32 cellular contexts compared by ENCODE assay signal in genomic region chr5:932151-932627, GRCh38. TPM values are rescaled to one million over a fixed set of nuclear protein-coding genes. Genes with fewer than 3 reads are reported as not detected.
DNase-seq lines count a peak whose midpoint lies in the region; ATAC-seq and TF ChIP-seq lines count a peak whose summit lies in the region.
"Had no signal": no experiment of that assay in that cellular context is flagged by ENCODE, and none has a peak within 500 bp of the region (broad histone marks: within the 10 kb centered on the region; RNA-seq: fewer than 3 reads in every experiment).

No MANE protein-coding gene starts in this region.

- H3K4me2 ChIP-seq in neuronal stem cell (ENCODE audit: insufficient read depth, low read length, poor library complexity, severe bottlenecking), result no peak overlapping the region
- H3K4me2 ChIP-seq: A549 had no signal

- H3K27me3 ChIP-seq in body of pancreas, result no peaks in the 10 kb centered on the region
- no peaks in the 10 kb centered on the region for H3K27me3 ChIP-seq in neuronal stem cell (ENCODE audit: control insufficient read depth in 3 of 3, insufficient read depth in 3 of 3, low read depth in 1 of 3, low read length in 3 of 3)
- peaks cover 0 to under 1% (median 0%) of the 10 kb centered on the region in 4 donors for H3K27me3 ChIP-seq in upper lobe of left lung
- H3K27me3 ChIP-seq: MG63, thyroid gland had no signal

- 64 to 85% methylated on average over 3 to 8 of the region's 8 CpGs for WGBS in body of pancreas, 2 donors
- no CpG with 5 or more reads among the region's 8 CpGs for WGBS in neuronal stem cell (ENCODE audit: extremely low coverage in 2 of 2, insufficient read length in 2 of 2, insufficient replicate concordance in 1 of 2), 2 donors
- WGBS in upper lobe of left lung, 2 donors, result 65 to 94% methylated on average over 5 to 8 of the region's 8 CpGs

- TF ChIP-seq CTCF in body of pancreas (IDR thresholded peaks at IDR 0.05), result no peak
- TF ChIP-seq CTCF in upper lobe of left lung (IDR thresholded peaks at IDR 0.05), result no peak

- intact Hi-C loops in body of pancreas (cut with DNase I), result no loop called here

- H3K36me3 Mint-ChIP-seq in activated T-cell treated with anti-CD3 and anti-CD28 coated beads, Interleukin-2, amount 50 U/mL, for 4 hours (ENCODE audit: insufficient read depth), result no peaks in the 10 kb centered on the region
- H3K36me3 Mint-ChIP-seq: activated naive CD4-positive, alpha-beta T cell treated with anti-CD3 and anti-CD28 coated beads, Interleukin-2, amount 50 U/mL, for 72 hours had no signal

- H3K14ac ChIP-seq in neuronal stem cell (ENCODE audit: low read length), result no peak overlapping the region

- no peak overlapping the region for H2AFZ ChIP-seq in neuronal stem cell (ENCODE audit: low read length)

- H2BK5ac ChIP-seq in neuronal stem cell (ENCODE audit: low read length), result no peak overlapping the region

- H3K27ac ChIP-seq in body of pancreas (peak overlapping the region in 3 of 4 donors; percentile 3 to 41 (median 28)), neuronal stem cell (replicated peaks; ENCODE audit: low read length) (no peak overlapping the region), upper lobe of left lung (peak overlapping the region in 3 of 4 donors; percentile 58 to 81 (median 70))
- H3K27ac ChIP-seq: A549, dorsolateral prefrontal cortex, SJSA1, thyroid gland had no signal

- H3K36me3 ChIP-seq in body of pancreas (replicated peaks in 1 of 2; ENCODE audit: insufficient read depth in 1 of 2, low read depth in 2 of 2), result no peaks in the 10 kb centered on the region
- H3K36me3 ChIP-seq in neuronal stem cell (replicated peaks in 1 of 2; ENCODE audit: control insufficient read depth in 2 of 2, insufficient read depth in 2 of 2, low read length in 2 of 2), result no peaks in the 10 kb centered on the region
- H3K36me3 ChIP-seq in upper lobe of left lung, result no peaks in the 10 kb centered on the region
- H3K36me3 ChIP-seq: MG63, SJSA1, thyroid gland had no signal

- no peak for TF ChIP-seq POLR2A in body of pancreas (IDR thresholded peaks at IDR 0.05)
- TF ChIP-seq POLR2A in upper lobe of left lung (IDR thresholded peaks at IDR 0.05), result no peak

- H2BK15ac ChIP-seq in neuronal stem cell (ENCODE audit: low read length), result peak overlapping the region; percentile 7

- H3K4me3 ChIP-seq in body of pancreas, result no peak overlapping the region
- H3K4me3 ChIP-seq in neuronal stem cell (ENCODE audit: low read length in 2 of 2), result no peak overlapping the region
- no peak overlapping the region for H3K4me3 ChIP-seq in upper lobe of left lung
- H3K4me3 ChIP-seq: A549, dorsolateral prefrontal cortex, MG63, SJSA1, thyroid gland had no signal

- H3K79me1 ChIP-seq in neuronal stem cell (ENCODE audit: low read depth, low read length), result no peaks in the 10 kb centered on the region

- H3K23ac ChIP-seq in neuronal stem cell (ENCODE audit: low read depth, low read length, poor library complexity), result peak overlapping the region; percentile 75

- H3K4me1 ChIP-seq in body of pancreas, result no peaks in the 10 kb centered on the region
- no peaks in the 10 kb centered on the region for H3K4me1 ChIP-seq in neuronal stem cell (ENCODE audit: control insufficient read depth in 2 of 2, insufficient read depth in 1 of 2, low read depth in 1 of 2, low read length in 2 of 2)
- peaks cover 0 to 4% (median under 1%) of the 10 kb centered on the region in 4 donors for H3K4me1 ChIP-seq in upper lobe of left lung
- H3K4me1 ChIP-seq: A549, thyroid gland had no signal

- H2BK12ac ChIP-seq in neuronal stem cell (ENCODE audit: low read length), result no peak overlapping the region

- no peak overlapping the region for H4K91ac ChIP-seq in neuronal stem cell (ENCODE audit: low read depth, low read length, poor library complexity)

- H2AK5ac ChIP-seq in neuronal stem cell (ENCODE audit: low read depth, low read length), result no peak overlapping the region

- H3K4me3 Mint-ChIP-seq in activated T-cell treated with anti-CD3 and anti-CD28 coated beads, Interleukin-2, amount 50 U/mL, for 4 hours, result no peak overlapping the region
- H3K4me3 Mint-ChIP-seq: activated CD4-positive, alpha-beta T cell treated with anti-CD3 and anti-CD28 coated beads for 36 hours; activated T-helper 1 cell treated with anti-CD3 and anti-CD28 coated beads, Interleukin-12 subunit alpha, Interleukin-12 subunit beta, Interleukin-2, Interleukin-4 antibody, amounts not matched to agents 30 ng/mL and 10 ng/mL and 1 ng/mL, durations not matched to agents 14 hours and 24 hours and 36 hours; memory B cell; T-helper 1 cell treated with Interleukin-12 subunit alpha and Interleukin-12 subunit beta and Interleukin-4 antibody, amounts not matched to agents 30 μg/mL and 1 μg/mL, for 36 hours had no signal

- H3K18ac ChIP-seq in neuronal stem cell (ENCODE audit: low read length), result no peak overlapping the region

- DNase-seq in activated T-cell treated with anti-CD3 and anti-CD28 coated beads, Interleukin-2, amount 50 U/mL, for 1 hour, result peak; percentile 6
- DNase-seq in activated T-cell treated with anti-CD3 and anti-CD28 coated beads, Interleukin-2, amount 50 U/mL, for 4 hours, result no peak
- peak in 2 of 4 donors; percentile 3 to 6 for DNase-seq in body of pancreas
- DNase-seq in neuronal stem cell (ENCODE audit: low spot score), result no peak
- DNase-seq in upper lobe of left lung, result peak in 1 of 2 donors; percentile 41
- no peak for DNase-seq in cerebellar cortex (ENCODE audit: low spot score)
- DNase-seq in activated CD4-positive, alpha-beta T cell treated with anti-CD3 and anti-CD28 coated beads for 48 hours, result no peak
- DNase-seq: anterior cingulate cortex; central memory CD4-positive, alpha-beta T cell; DND-41; glutamatergic neuron; GOT3; KBM-7; NCI-H1417; NCI-H2081 treated with DMSO at 0.1 percent for 48 hours; NCI-H510A; NK-92 treated with Interleukin-12 subunit alpha and Interleukin-12 subunit beta, amount 100 ng/mL, for 24 hours; nucleus accumbens; stimulated activated CD4-positive, alpha-beta T cell treated with anti-CD3 and anti-CD28 coated beads, Interleukin-4, amount 100 ng/mL, for 4 hours; stimulated activated naive CD4-positive, alpha-beta T cell treated with Interleukin-2 at 50 U/mL for 16 hours; thyroid gland had no signal

- H3K9me3 Mint-ChIP-seq in activated T-cell treated with anti-CD3 and anti-CD28 coated beads, Interleukin-2, amount 50 U/mL, for 4 hours, result no peaks in the 10 kb centered on the region
- H3K9me3 Mint-ChIP-seq: activated naive CD4-positive, alpha-beta T cell treated with anti-CD3 and anti-CD28 coated beads, Interleukin-2, amount 50 U/mL, for 72 hours; activated T-helper 1 cell treated with anti-CD3 and anti-CD28 coated beads, Interleukin-12 subunit alpha, Interleukin-12 subunit beta, Interleukin-2, Interleukin-4 antibody, amounts not matched to agents 30 ng/mL and 10 ng/mL and 1 ng/mL, durations not matched to agents 14 hours and 24 hours and 36 hours; T-helper 1 cell treated with Interleukin-12 subunit alpha and Interleukin-12 subunit beta and Interleukin-4 antibody, amounts not matched to agents 30 μg/mL and 1 μg/mL, for 36 hours had no signal

- no peak overlapping the region for H3K9ac ChIP-seq in neuronal stem cell (ENCODE audit: low read depth, low read length, poor library complexity)

- ATAC-seq in activated T-cell treated with anti-CD3 and anti-CD28 coated beads, Interleukin-2, amount 50 U/mL, for 4 hours, result no peak
- peak; percentile 14 for ATAC-seq in body of pancreas
- ATAC-seq in upper lobe of left lung (ENCODE audit: low FRiP score in 2 of 2), result peak in 1 of 2 donors; percentile 5
- ATAC-seq in HG02798 (IDR thresholded peaks at IDR 0.05; ENCODE audit: poor library complexity, unreplicated experiment), result no peak
- ATAC-seq: A549, Panc1 had no signal

- peaks cover 2% of the 10 kb centered on the region for H3K4me1 Mint-ChIP-seq in activated T-cell treated with anti-CD3 and anti-CD28 coated beads, Interleukin-2, amount 50 U/mL, for 4 hours (ENCODE audit: low read depth)

- peaks cover 19% of the 10 kb centered on the region for H3K27me3 Mint-ChIP-seq in activated T-cell treated with anti-CD3 and anti-CD28 coated beads, Interleukin-2, amount 50 U/mL, for 4 hours (ENCODE audit: low read depth)

- no peaks in the 10 kb centered on the region for H3K9me3 ChIP-seq in body of pancreas
- peaks cover 0 to 6% of the 10 kb centered on the region in 2 donors for H3K9me3 ChIP-seq in neuronal stem cell (replicated peaks in 1 of 2; ENCODE audit: control insufficient read depth in 2 of 2, insufficient read depth in 1 of 2, low read depth in 1 of 2, low read length in 2 of 2)
- no peaks in the 10 kb centered on the region for H3K9me3 ChIP-seq in upper lobe of left lung
- H3K9me3 ChIP-seq: A549, MG63, SJSA1, thyroid gland had no signal

- no peak for TF ChIP-seq EP300 in upper lobe of left lung (IDR thresholded peaks at IDR 0.05)

- no peak overlapping the region for H2BK120ac ChIP-seq in neuronal stem cell (ENCODE audit: low read depth, low read length)

- H4K8ac ChIP-seq in neuronal stem cell (ENCODE audit: low read depth, low read length), result no peak overlapping the region

- no peak overlapping the region for H3K4ac ChIP-seq in neuronal stem cell (ENCODE audit: low read length)

RNA-seq across cellular contexts. Expression of gene TRIP13, which starts 39.5 kb away (rescaled TPM):
- total RNA-seq in activated T-cell treated with anti-CD3 and anti-CD28 coated beads, Interleukin-2, amount 50 U/mL, for 4 hours, result 10 to 100 TPM; 11.2 to 21.5 (median 18.5) TPM
- 1 to 10 TPM; 1.3 TPM for total RNA-seq in body of pancreas
- polyA plus RNA-seq in neuronal stem cell (2013, experiment 1 of 2), result 24.6 TPM
- polyA plus RNA-seq in neuronal stem cell (2013, experiment 2 of 2), result 25.7 TPM
- 1 to 10 TPM; 1.0 to 2.1 (median 1.5) TPM for total RNA-seq in upper lobe of left lung

RNA-seq across cellular contexts. Expression of gene BRD9, which starts 39.6 kb away (rescaled TPM):
- 10 to 100 TPM; 60.9 to 67.7 (median 64.6) TPM for total RNA-seq in activated T-cell treated with anti-CD3 and anti-CD28 coated beads, Interleukin-2, amount 50 U/mL, for 4 hours
- total RNA-seq in body of pancreas (10 to 100 TPM; 18.9 to 47.1 TPM), upper lobe of left lung (100 to 1,000 TPM in 1 of 6 donors, 10 to 100 TPM in 5; 37.5 to 160 (median 42.3) TPM)
- polyA plus RNA-seq in neuronal stem cell (2013, experiment 1 of 2), result 31.5 TPM
- polyA plus RNA-seq in neuronal stem cell (2013, experiment 2 of 2), result 31.0 TPM
